Comparison of ENCODE assay signal across 8 cellular contexts in the genomic region with DNA sequence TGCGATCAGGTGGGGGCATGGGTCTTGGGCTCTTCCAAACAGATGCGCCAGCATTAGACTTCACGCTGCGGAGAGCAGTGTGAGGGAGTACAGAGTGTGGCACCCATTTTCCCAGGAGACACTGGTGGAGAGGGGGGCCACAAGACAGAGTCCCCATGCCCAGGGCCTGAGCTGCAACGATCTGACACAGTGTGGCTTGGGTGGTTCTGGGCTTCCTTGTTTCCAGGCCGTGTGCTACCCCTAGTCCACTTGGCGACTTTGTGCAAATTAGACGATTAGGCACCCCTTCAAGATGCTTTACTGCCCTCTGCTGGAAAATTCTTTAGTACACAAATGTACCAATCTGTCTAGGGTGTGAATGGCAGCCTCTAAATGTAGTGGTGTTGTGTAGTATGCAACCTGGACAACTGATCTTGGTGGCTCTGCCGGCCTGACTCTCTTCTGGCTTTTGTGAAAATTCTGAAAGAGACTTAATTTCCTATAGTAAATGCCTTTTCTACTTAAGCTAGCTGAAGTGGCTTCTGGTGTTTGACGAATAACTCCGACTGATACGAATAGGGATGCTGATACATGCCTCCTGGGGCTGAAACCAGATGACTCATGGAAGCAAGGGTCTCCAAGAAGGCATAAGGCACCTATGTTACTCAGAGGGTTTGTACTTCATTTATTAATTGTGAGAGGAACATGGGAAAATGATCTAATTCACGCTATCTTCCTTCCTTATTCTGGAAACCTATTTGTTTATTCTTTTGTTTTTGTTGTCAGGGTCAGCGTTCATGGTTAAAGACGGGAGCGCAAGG.
DNase-seq lines count a peak whose midpoint lies in the region; ATAC-seq, FAIRE-seq and TF ChIP-seq lines count a peak whose summit lies in the region.

No MANE protein-coding gene starts in this region.

- TF ChIP-seq CTCF in A549 (IDR thresholded peaks at IDR 0.05) (peak; percentile 65), GM10248 (IDR thresholded peaks at IDR 0.05; ENCODE audit: control extremely low read depth, extremely low read depth, low read depth, missing control alignments) (peak; percentile 48), NB4 (IDR thresholded peaks at IDR 0.05; ENCODE audit: low read depth, low read length) (peak; percentile 52), RWPE2 (IDR thresholded peaks at IDR 0.05; ENCODE audit: poor library complexity, severe bottlenecking) (peak; percentile 61), dorsolateral prefrontal cortex (IDR thresholded peaks at IDR 0.05 in 54 of 56, conservative IDR thresholded peaks at IDR 0.05 in 2 of 56; ENCODE audit: low read depth in 1 of 56, partially characterized antibody in 56 of 56) (peak; percentile 36 to 86 (median 70))

- ATAC-seq in A549 = peak; percentile 75 to 89
- 0 out of 3 replicates have a peak, but pooled peaks have one; percentile 34 for ATAC-seq in RWPE2 (ENCODE audit: low read depth)
- ATAC-seq in GM21447 (IDR thresholded peaks at IDR 0.05; ENCODE audit: unreplicated experiment) = no peak

- DNase-seq in A549 (ENCODE audit: low read depth in 1 of 2, low spot score in 1 of 2) = peak; percentile 68 to 82
- DNase-seq in GM10248 (ENCODE audit: extremely low spot score) = peak; percentile 61
- peak; percentile 90 for DNase-seq in NB4 (ENCODE audit: low read depth)
- DNase-seq in RWPE2 (ENCODE audit: low spot score) = peak; percentile 22
- DNase-seq in dorsolateral prefrontal cortex = no peak
- DNase-seq in lung microvascular endothelial cell (ENCODE audit: low read depth in 2 of 2) = peak; percentile 79 to 81
- DNase-seq in stimulated activated CD4-positive, alpha-beta T cell treated with anti-CD3 and anti-CD28 coated beads, Interleukin-12 subunit alpha, Interleukin-12 subunit beta, amount 100 ng/mL, for 4 hours = no peak

- H3K27ac ChIP-seq in A549 (peak overlapping the region; percentile 81 to 91), RWPE2 (ENCODE audit: poor library complexity, severe bottlenecking) (peak overlapping the region; percentile 37), dorsolateral prefrontal cortex (no peak overlapping the region)

- H3K27me3 ChIP-seq in RWPE2 (ENCODE audit: insufficient read depth, poor library complexity, severe bottlenecking) (no peaks in the 10 kb centered on the region), dorsolateral prefrontal cortex (peaks cover 0 to 8% (median 0%) of the 10 kb centered on the region in 45 donors)

- FAIRE-seq in A549 (lab: Jason Lieb, UNC) = peak; percentile 65

- no peaks in the 10 kb centered on the region for H3K9me3 ChIP-seq in A549
- H3K9me3 ChIP-seq in RWPE2 (ENCODE audit: severe bottlenecking) = no peaks in the 10 kb centered on the region

- H3K4me1 ChIP-seq in A549 (peaks cover 59% of the 10 kb centered on the region), RWPE2 (ENCODE audit: insufficient read depth, poor library complexity, severe bottlenecking) (peaks cover 13% of the 10 kb centered on the region)

- H3K4me3 ChIP-seq in A549 (no peak overlapping the region), NB4 (ENCODE audit: low read depth, low read length) (no peak overlapping the region), RWPE2 (ENCODE audit: severe bottlenecking) (no peak overlapping the region), dorsolateral prefrontal cortex (peak overlapping the region in 1 of 59 donors; percentile 25)

- CTCF ChIA-PET in A549 (lab: Yijun Ruan, JAX) (interaction anchor here (0.5 to 2.8 kb wide), 18 partner anchors 8 to 945 kb away, joined by 3 to 16 read pairs (median 4); no protein-coding TSS in a partner anchor), GM10248 (lab: Yijun Ruan, JAX) (interaction anchor here (2.1 kb wide), 1 partner anchor 250 kb away, joined by 14 read pairs; no protein-coding TSS in a partner anchor)

- WGBS in A549 (ENCODE audit: missing lambda C conversion rate) = 61% methylated on average over 9 of the region's 16 CpGs

- TF ChIP-seq POLR2A in A549 (IDR thresholded peaks at IDR 0.05; ENCODE audit: low read length) (no peak), NB4 (IDR thresholded peaks at IDR 0.05; ENCODE audit: extremely low read depth, insufficient read length) (no peak)

- POLR2A ChIA-PET in A549 (lab: Yijun Ruan, JAX) (no interaction called here), GM10248 (lab: Yijun Ruan, JAX) (no interaction called here)

- TF ChIP-seq RAD21 in A549 (conservative IDR thresholded peaks at IDR 0.05 in 1 of 2, IDR thresholded peaks at IDR 0.05 in 1 of 2) = peak; percentile 82 to 88

- no peaks in the 10 kb centered on the region for H3K36me3 ChIP-seq in RWPE2 (ENCODE audit: low read depth)

- intact Hi-C loops in dorsolateral prefrontal cortex (cut with DNase I) = loop anchor here (2.0 to 5.0 kb wide), 3 partner anchors 90 to 250 kb away; partner anchors contain the start of gene SMAD2 (in 2 of the 2)

- peak overlapping the region; percentile 45 for H3K4me2 ChIP-seq in A549

- no peak for TF ChIP-seq EP300 in A549 (IDR thresholded peaks at IDR 0.05)

TF ChIP-seq in A549, 52 proteins besides CTCF, POLR2A, EP300 and RAD21:
- TF ChIP-seq, protein P1, sequence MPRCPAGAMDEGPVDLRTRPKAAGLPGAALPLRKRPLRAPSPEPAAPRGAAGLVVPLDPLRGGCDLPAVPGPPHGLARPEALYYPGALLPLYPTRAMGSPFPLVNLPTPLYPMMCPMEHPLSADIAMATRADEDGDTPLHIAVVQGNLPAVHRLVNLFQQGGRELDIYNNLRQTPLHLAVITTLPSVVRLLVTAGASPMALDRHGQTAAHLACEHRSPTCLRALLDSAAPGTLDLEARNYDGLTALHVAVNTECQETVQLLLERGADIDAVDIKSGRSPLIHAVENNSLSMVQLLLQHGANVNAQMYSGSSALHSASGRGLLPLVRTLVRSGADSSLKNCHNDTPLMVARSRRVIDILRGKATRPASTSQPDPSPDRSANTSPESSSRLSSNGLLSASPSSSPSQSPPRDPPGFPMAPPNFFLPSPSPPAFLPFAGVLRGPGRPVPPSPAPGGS (IDR thresholded peaks at IDR 0.05) = no peak
- TF ChIP-seq JUN (IDR thresholded peaks at IDR 0.05) (peak in 1 of 2 experiments; percentile 14; a peak in 1 of 5 replicates), SMC3 (IDR thresholded peaks at IDR 0.05) (peak; percentile 77), HOXA7 (CRISPR knock-in tag; IDR thresholded peaks at IDR 0.05) (no peak), MYC (IDR thresholded peaks at IDR 0.05; ENCODE audit: borderline replicate concordance, low read length) (no peak)
- TF ChIP-seq, protein P2, sequence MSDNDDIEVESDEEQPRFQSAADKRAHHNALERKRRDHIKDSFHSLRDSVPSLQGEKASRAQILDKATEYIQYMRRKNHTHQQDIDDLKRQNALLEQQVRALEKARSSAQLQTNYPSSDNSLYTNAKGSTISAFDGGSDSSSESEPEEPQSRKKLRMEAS (IDR thresholded peaks at IDR 0.05) = peak; percentile 34; the same call in 1 of the 2 replicates
- TF ChIP-seq, protein P3, sequence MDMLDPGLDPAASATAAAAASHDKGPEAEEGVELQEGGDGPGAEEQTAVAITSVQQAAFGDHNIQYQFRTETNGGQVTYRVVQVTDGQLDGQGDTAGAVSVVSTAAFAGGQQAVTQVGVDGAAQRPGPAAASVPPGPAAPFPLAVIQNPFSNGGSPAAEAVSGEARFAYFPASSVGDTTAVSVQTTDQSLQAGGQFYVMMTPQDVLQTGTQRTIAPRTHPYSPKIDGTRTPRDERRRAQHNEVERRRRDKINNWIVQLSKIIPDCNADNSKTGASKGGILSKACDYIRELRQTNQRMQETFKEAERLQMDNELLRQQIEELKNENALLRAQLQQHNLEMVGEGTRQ (IDR thresholded peaks at IDR 0.05) = no peak
TF ChIP-seq in A549: peak in this region for 3.

Comparison
In these comparisons a context has a peak if more than half of its experiments do, and no peak if none do; other contexts are left out.
1. DNase-seq: peak in A549 (2 of 2), GM10248 (single experiment), NB4 (single experiment), RWPE2 (single experiment) and lung microvascular endothelial cell (2 of 2); none in dorsolateral prefrontal cortex (0 of 10) and stimulated activated CD4-positive, alpha-beta T cell treated with anti-CD3 and anti-CD28 coated beads, Interleukin-12 subunit alpha, Interleukin-12 subunit beta, amount 100 ng/mL, for 4 hours (single experiment).
2. H3K27ac ChIP-seq: peak in A549 (2 of 2) and RWPE2 (single experiment); none in dorsolateral prefrontal cortex (0 of 59).
3. Peak in every context shown above with its lines, with median percentiles within 50 percentile points of each other: CTCF ChIP-seq.